Comparison of ENCODE assay signal across 8 cellular contexts in the genomic region with DNA sequence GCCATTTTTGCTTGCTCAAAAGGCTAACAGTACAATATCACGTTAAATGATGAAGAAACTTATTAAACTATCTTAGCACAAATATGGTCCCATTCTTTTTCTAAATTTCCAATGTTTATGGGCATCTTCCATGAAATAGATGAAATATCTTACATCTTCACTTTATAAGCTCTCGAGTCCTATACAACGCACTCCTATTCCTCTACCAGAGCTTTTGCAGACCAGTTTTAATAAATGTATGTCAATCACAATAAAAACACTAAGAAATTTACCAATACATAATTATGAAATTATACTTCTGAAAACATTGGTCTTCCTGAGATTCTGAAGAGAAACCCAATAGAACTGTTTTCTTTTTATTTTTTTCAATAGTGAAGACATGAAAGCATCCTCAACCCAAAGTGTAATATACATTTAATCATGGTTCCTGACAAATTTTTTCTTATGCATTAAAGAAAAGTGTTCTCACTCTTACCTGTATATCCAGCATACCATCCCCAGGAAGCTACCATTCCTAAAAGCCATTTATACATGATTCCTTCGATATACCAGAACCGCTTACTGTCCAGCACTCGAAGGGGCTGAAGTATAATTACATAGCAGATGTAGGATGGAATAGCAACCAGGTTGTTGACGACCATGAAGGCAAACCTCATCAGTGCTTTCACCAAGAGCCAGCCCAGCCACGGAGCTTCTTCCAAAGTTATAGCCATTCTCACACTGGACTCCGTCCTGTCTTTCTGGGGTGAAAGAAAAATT. TPM values are rescaled to one million over a fixed set of nuclear protein-coding genes. Genes with fewer than 3 reads are reported as not detected.
DNase-seq lines count a peak whose midpoint lies in the region; ATAC-seq and TF ChIP-seq lines count a peak whose summit lies in the region.

No MANE protein-coding gene starts in this region.

- WGBS in right lobe of liver (ENCODE audit: insufficient coverage, low coverage, low lambda C conversion rate, missing lambda C conversion rate) = 38% methylated on average over 9 of the region's 9 CpGs
- 73 to 79% methylated on average over 9 of the region's 9 CpGs for WGBS in thyroid gland, 2 donors

- no peak for TF ChIP-seq POLR2A in right lobe of liver (IDR thresholded peaks at IDR 0.05)
- TF ChIP-seq POLR2A in thyroid gland (IDR thresholded peaks at IDR 0.05) = no peak

- no peaks in the 10 kb centered on the region for H3K36me3 Mint-ChIP-seq in activated naive CD4-positive, alpha-beta T cell treated with anti-CD3 and anti-CD28 coated beads for 36 hours (ENCODE audit: low read depth)

- H3K4me3 ChIP-seq in adipocyte (ENCODE audit: low read length) = peak overlapping the region; percentile 84
- H3K4me3 ChIP-seq in right lobe of liver = peak overlapping the region; percentile 26 to 76 (median 64)
- H3K4me3 ChIP-seq in thyroid gland (replicated peaks in 1 of 3) = peak overlapping the region in 2 of 3 donors; percentile 6 to 69
- no peak overlapping the region for H3K4me3 ChIP-seq in effector memory CD4-positive, alpha-beta T cell (ENCODE audit: insufficient read depth, low read depth, low read length, poor library complexity, severe bottlenecking)

- no peak overlapping the region for H3K9ac ChIP-seq in adipocyte (ENCODE audit: low read length)

- peaks cover 38% of the 10 kb centered on the region for H3K4me1 Mint-ChIP-seq in activated naive CD4-positive, alpha-beta T cell treated with anti-CD3 and anti-CD28 coated beads for 36 hours (ENCODE audit: low read depth)

- H3K9me3 ChIP-seq in adipocyte (ENCODE audit: control insufficient read depth, low read length) = no peaks in the 10 kb centered on the region
- H3K9me3 ChIP-seq in right lobe of liver = no peaks in the 10 kb centered on the region
- no peaks in the 10 kb centered on the region for H3K9me3 ChIP-seq in thyroid gland
- no peaks in the 10 kb centered on the region for H3K9me3 ChIP-seq in effector memory CD4-positive, alpha-beta T cell (ENCODE audit: control insufficient read depth, low read length)

- H3K36me3 ChIP-seq in adipocyte (ENCODE audit: control insufficient read depth, insufficient read depth, low read length, severe bottlenecking) (no peaks in the 10 kb centered on the region), right lobe of liver (peaks cover 0 to 3% (median 0%) of the 10 kb centered on the region in 4 donors), thyroid gland (no peaks in the 10 kb centered on the region)
- no peaks in the 10 kb centered on the region for H3K36me3 ChIP-seq in effector memory CD4-positive, alpha-beta T cell (ENCODE audit: control insufficient read depth, insufficient read depth, low read length)

- H3K4me3 Mint-ChIP-seq in activated naive CD4-positive, alpha-beta T cell treated with anti-CD3 and anti-CD28 coated beads for 36 hours = peak overlapping the region; percentile 82

- DNase-seq in activated naive CD4-positive, alpha-beta T cell treated with anti-CD3 and anti-CD28 coated beads for 36 hours = no peak
- no peak for DNase-seq in activated naive CD4-positive, alpha-beta T cell treated with Interleukin-2 at 50 U/mL for 16 hours
- DNase-seq in adipocyte (ENCODE audit: low read depth) (no peak), right lobe of liver (no peak), thyroid gland (no peak), NCI-H187 treated with DMSO at 0.1 percent for 48 hours (lab: John Stamatoyannopoulos, UW) (no peak), activated gamma-delta T cell treated with Interleukin-2 at 50 U/mL for 16 hours (no peak)
- no peak for DNase-seq in effector memory CD4-positive, alpha-beta T cell

- H3K9me3 Mint-ChIP-seq in activated naive CD4-positive, alpha-beta T cell treated with anti-CD3 and anti-CD28 coated beads for 36 hours = no peaks in the 10 kb centered on the region

- H3K4me1 ChIP-seq in adipocyte (ENCODE audit: control insufficient read depth, insufficient read depth, low read length) (peaks cover 11% of the 10 kb centered on the region), right lobe of liver (peaks cover 0 to 35% (median 0%) of the 10 kb centered on the region in 4 donors), thyroid gland (peaks cover 9 to 19% of the 10 kb centered on the region in 2 donors)
- H3K4me1 ChIP-seq in effector memory CD4-positive, alpha-beta T cell (ENCODE audit: control insufficient read depth, insufficient read depth, low read length, poor library complexity, severe bottlenecking) = peaks cover 19% of the 10 kb centered on the region

- H3K27me3 Mint-ChIP-seq in activated naive CD4-positive, alpha-beta T cell treated with anti-CD3 and anti-CD28 coated beads for 36 hours (ENCODE audit: low read depth) = no peaks in the 10 kb centered on the region

- intact Hi-C loops in activated naive CD4-positive, alpha-beta T cell treated with anti-CD3 and anti-CD28 coated beads for 36 hours (cut with micrococcal nuclease) = no loop called here
- intact Hi-C loops in right lobe of liver (cut with DNase I) = no loop called here
- intact Hi-C loops in thyroid gland (cut with DNase I) = no loop called here

- H3K27ac ChIP-seq in right lobe of liver (peak overlapping the region; percentile 92 to 96 (median 95)), thyroid gland (peak overlapping the region; percentile 84 to 93 (median 90))
- H3K27ac ChIP-seq in effector memory CD4-positive, alpha-beta T cell (ENCODE audit: insufficient read depth, low read length, poor library complexity, severe bottlenecking) = no peak overlapping the region

- TF ChIP-seq CTCF in right lobe of liver (IDR thresholded peaks at IDR 0.05) = no peak
- TF ChIP-seq CTCF in thyroid gland (IDR thresholded peaks at IDR 0.05) = no peak

- ATAC-seq in right lobe of liver = no peak

- no peak overlapping the region for H3K27ac Mint-ChIP-seq in activated naive CD4-positive, alpha-beta T cell treated with anti-CD3 and anti-CD28 coated beads for 36 hours

- H3K27me3 ChIP-seq in adipocyte (replicated peaks; ENCODE audit: control insufficient read depth, insufficient read depth, low read length) (no peaks in the 10 kb centered on the region), right lobe of liver (no peaks in the 10 kb centered on the region), thyroid gland (no peaks in the 10 kb centered on the region)
- H3K27me3 ChIP-seq in effector memory CD4-positive, alpha-beta T cell (replicated peaks; ENCODE audit: control insufficient read depth, insufficient read depth, low read length, poor library complexity, severe bottlenecking) = no peaks in the 10 kb centered on the region

- CTCF ChIA-PET in activated naive CD4-positive, alpha-beta T cell treated with anti-CD3 and anti-CD28 coated beads for 36 hours (lab: Charles Lee) = interaction anchor here (0.7 to 4.3 kb wide), 6 partner anchors 131 to 627 kb away, joined by 3 to 26 read pairs (median 3); partner anchors contain the start of genes DTL, INTS7 and NEK2

RNA-seq across cellular contexts. Expression of gene LPGAT1, which starts 1.8 kb away (rescaled TPM):
- total RNA-seq in activated naive CD4-positive, alpha-beta T cell treated with anti-CD3 and anti-CD28 coated beads for 36 hours = 10 to 100 TPM; 18.6 to 21.7 TPM
- total RNA-seq in right lobe of liver = 100 to 1,000 TPM in 1 of 6 experiments, 10 to 100 TPM in 5; 32.0 to 141 (median 55.7) TPM
- total RNA-seq in thyroid gland = 100 to 1,000 TPM; 168 to 308 (median 203) TPM
